In genomic region chr7:144728556-144728955, GRCh38 we compare ENCODE assay signal across 17 cellular contexts.
DNase-seq lines count a peak whose midpoint lies in the region; ATAC-seq and TF ChIP-seq lines count a peak whose summit lies in the region.
"Had no signal": no experiment of that assay in that cellular context is flagged by ENCODE, and none has a peak within 500 bp of the region (broad histone marks: within the 10 kb centered on the region; RNA-seq: fewer than 3 reads in every experiment).

No MANE protein-coding gene starts in this region.

- no peak overlapping the region for H3K4me3 Mint-ChIP-seq in memory B cell
- H3K4me3 Mint-ChIP-seq: CD4-positive, alpha-beta memory T cell; HFFc6 had no signal

- DNase-seq in NCI-H526 (lab: John Stamatoyannopoulos, UW) (peak; percentile 53 to 68), NCI-H69 (lab: John Stamatoyannopoulos, UW) (peak; percentile 12), fibroblast of pulmonary artery (ENCODE audit: low read depth) (peak; percentile 14), memory B cell (ENCODE audit: low spot score in 2 of 2) (no peak), SIG-M5 (lab: John Stamatoyannopoulos, UW) (no peak)
- DNase-seq in effector memory CD4-positive, alpha-beta T cell = no peak
- DNase-seq: C1 segment of cervical spinal cord; Calu3; CD4-positive, alpha-beta memory T cell; COR-L47; DMS53; DMS79 treated with DMSO at 0.1 percent for 48 hours; GOT3; HFFc6 had no signal

- H3K36me3 Mint-ChIP-seq in memory B cell = peaks cover 11% of the 10 kb centered on the region

- no peak for ATAC-seq in memory B cell (ENCODE audit: low read depth)
- no peak for ATAC-seq in HG03460 (IDR thresholded peaks at IDR 0.05; ENCODE audit: unreplicated experiment)
- no peak for ATAC-seq in activated CD4-positive, CD25-positive, alpha-beta regulatory T cell treated with anti-CD3 and anti-CD28 coated beads, Interleukin-2, amount 50 U/mL, for 24 hours

- no peaks in the 10 kb centered on the region for H3K27me3 ChIP-seq in effector memory CD4-positive, alpha-beta T cell (replicated peaks; ENCODE audit: control insufficient read depth, insufficient read depth, low read length, poor library complexity, severe bottlenecking)

- peak overlapping the region; percentile 38 for H3K27ac Mint-ChIP-seq in memory B cell
- H3K27ac Mint-ChIP-seq: CD4-positive, alpha-beta memory T cell; HFFc6 had no signal

- no peaks in the 10 kb centered on the region for H3K4me1 ChIP-seq in effector memory CD4-positive, alpha-beta T cell (ENCODE audit: control insufficient read depth, insufficient read depth, low read length, poor library complexity, severe bottlenecking)
- H3K4me1 ChIP-seq: HAP-1 had no signal

- H3K9me3 ChIP-seq in effector memory CD4-positive, alpha-beta T cell (ENCODE audit: control insufficient read depth, low read length) = no peaks in the 10 kb centered on the region
- H3K9me3 ChIP-seq: HAP-1 had no signal

- H3K36me3 ChIP-seq in effector memory CD4-positive, alpha-beta T cell (ENCODE audit: control insufficient read depth, insufficient read depth, low read length) = peaks cover 4% of the 10 kb centered on the region
- H3K36me3 ChIP-seq: HAP-1 had no signal

- no peaks in the 10 kb centered on the region for H3K9me3 Mint-ChIP-seq in memory B cell
- H3K9me3 Mint-ChIP-seq: CD4-positive, alpha-beta memory T cell had no signal

- H3K4me3 ChIP-seq in fibroblast of pulmonary artery (replicated peaks; ENCODE audit: low read depth, low read length) = no peak overlapping the region
- H3K4me3 ChIP-seq in effector memory CD4-positive, alpha-beta T cell (ENCODE audit: insufficient read depth, low read depth, low read length, poor library complexity, severe bottlenecking) = no peak overlapping the region
- H3K4me3 ChIP-seq: HAP-1 had no signal

- peaks cover 5% of the 10 kb centered on the region for H3K4me1 Mint-ChIP-seq in memory B cell

- no peaks in the 10 kb centered on the region for H3K27me3 Mint-ChIP-seq in memory B cell
- H3K27me3 Mint-ChIP-seq: CD4-positive, alpha-beta memory T cell had no signal

- H3K27ac ChIP-seq in effector memory CD4-positive, alpha-beta T cell (ENCODE audit: insufficient read depth, low read length, poor library complexity, severe bottlenecking) = no peak overlapping the region

- TF ChIP-seq CTCF in fibroblast of pulmonary artery (IDR thresholded peaks at IDR 0.05; ENCODE audit: low read length, missing control alignments) = no peak

Comparison
In these comparisons a context has a peak if more than half of its experiments do, and no peak if none do; other contexts are left out.
1. DNase-seq: peak in NCI-H526 (2 of 2), NCI-H69 (single experiment) and fibroblast of pulmonary artery (single experiment); none in memory B cell (0 of 2), SIG-M5 (single experiment) and effector memory CD4-positive, alpha-beta T cell (0 of 3).